8 cellular contexts compared by ENCODE assay signal in the genomic region with DNA sequence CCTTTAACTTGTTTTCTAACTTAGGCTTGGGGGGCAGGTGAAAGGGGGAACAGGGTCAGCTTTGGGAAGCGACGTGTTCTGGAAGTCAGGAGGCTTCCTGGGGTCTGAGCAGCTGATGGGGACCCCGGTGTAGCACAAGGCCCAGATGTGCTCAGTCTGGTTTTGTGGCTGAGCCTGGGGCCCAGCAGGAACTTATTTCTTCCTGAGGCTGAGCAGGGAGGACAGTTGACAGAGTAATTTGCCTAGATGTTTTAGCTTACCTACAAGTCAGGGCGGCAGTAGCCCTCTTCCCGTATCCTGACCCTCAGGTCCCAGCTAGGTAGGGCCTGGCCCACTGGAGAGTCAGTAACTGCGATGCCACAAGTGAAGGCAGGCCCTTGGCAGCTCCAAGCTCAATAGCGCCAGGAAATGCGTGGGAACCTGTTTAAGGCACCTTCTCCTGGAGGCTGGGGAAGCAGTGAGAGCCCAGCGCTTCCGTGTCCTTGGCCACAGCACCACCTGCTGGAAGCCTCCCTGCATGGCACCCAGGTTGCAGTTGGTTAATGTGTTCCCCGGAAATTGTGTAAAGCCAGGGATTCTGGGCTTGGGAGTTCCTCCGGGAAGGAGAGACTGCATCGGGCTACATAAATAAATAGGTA.
DNase-seq lines count a peak whose midpoint lies in the region; ATAC-seq and TF ChIP-seq lines count a peak whose summit lies in the region.

No MANE protein-coding gene starts in this region.

- in situ Hi-C loops in astrocyte of the spinal cord (cut with HindIII; ENCODE audit: low sequenced_read_pairs): no loop called here

- peak; percentile 99 for TF ChIP-seq CTCF in AG09309 (IDR thresholded peaks at IDR 0.05; ENCODE audit: control insufficient read depth, insufficient read depth, low read depth, low read length, missing control alignments)
- peak; percentile 99 for TF ChIP-seq CTCF in astrocyte of the spinal cord (IDR thresholded peaks at IDR 0.05; ENCODE audit: low read depth, low read length)
- TF ChIP-seq CTCF in retinal pigment epithelial cell (conservative IDR thresholded peaks at IDR 0.05; ENCODE audit: low read depth, low read length): peak; percentile 99

- ATAC-seq in GM19467 (IDR thresholded peaks at IDR 0.05; ENCODE audit: unreplicated experiment): peak; percentile 17
- ATAC-seq in GM18868 (IDR thresholded peaks at IDR 0.05; ENCODE audit: unreplicated experiment): no peak

- DNase-seq in AG09309 (ENCODE audit: low read depth): peak; percentile 89
- peak; percentile 90 for DNase-seq in NCI-H2029 (lab: John Stamatoyannopoulos, UW)
- DNase-seq in T-helper 9 cell: peak; percentile 82
- DNase-seq in astrocyte of the spinal cord (ENCODE audit: low read depth, low spot score): peak; percentile 93
- peak; percentile 73 to 75 for DNase-seq in hippocampal formation (lab: John Stamatoyannopoulos, UW)
- DNase-seq in retinal pigment epithelial cell (ENCODE audit: low read depth): peak; percentile 48

- H3K4me3 ChIP-seq in AG09309 (ENCODE audit: control insufficient read depth, low read depth, low read length) (peak overlapping the region; percentile 10), astrocyte of the spinal cord (ENCODE audit: low read depth, low read length) (no peak overlapping the region), retinal pigment epithelial cell (ENCODE audit: low read length) (no peak overlapping the region)
